ENCODE assay signal across 28 cellular contexts in genomic region chr3:114259566-114259965, GRCh38. TPM values are rescaled to one million over a fixed set of nuclear protein-coding genes. Genes with fewer than 3 reads are reported as not detected.
DNase-seq lines count a peak whose midpoint lies in the region; FAIRE-seq lines count a peak whose summit lies in the region.
"Had no signal": no experiment of that assay in that cellular context is flagged by ENCODE, and none has a peak within 500 bp of the region (broad histone marks: within the 10 kb centered on the region; RNA-seq: fewer than 3 reads in every experiment).

No MANE protein-coding gene starts in this region.

- FAIRE-seq in A204.1 (lab: Jason Lieb, UNC) (peak; percentile 85), RCC 7860 (lab: Jason Lieb, UNC) (peak; percentile 26), colon (lab: Jason Lieb, UNC) (peak; percentile 28), frontal cortex (lab: Jason Lieb, UNC) (peak; percentile 86)
- FAIRE-seq: GM12891, GM18507 had no signal

- DNase-seq in RCC 7860 (ENCODE audit: low spot score) (no peak), frontal cortex (ENCODE audit: low spot score in 2 of 2) (no peak), germinal center (ENCODE audit: low spot score) (no peak), NCI-H526 treated with DMSO at 0.1 percent for 48 hours (lab: John Stamatoyannopoulos, UW) (no peak), KG1 (lab: John Stamatoyannopoulos, UW) (no peak)
- no peak for DNase-seq in stimulated activated CD4-positive, alpha-beta T cell treated with anti-CD3 and anti-CD28 coated beads, Interleukin-4, amount 100 ng/mL, for 1 hour
- DNase-seq: ACHN; BE2C; C1 segment of cervical spinal cord; CD4-positive, alpha-beta memory T cell; CD4-positive, CD25-positive, alpha-beta regulatory T cell; CD8-positive, alpha-beta memory T cell; COR-L47; DMS 273 treated with DMSO at 0.1 percent for 48 hours; DMS153; DMS53; DMS79; DND-41; EL; GF-D8 had no signal

RNA-seq across cellular contexts. Expression of gene ZNF80, which starts 22.2 kb away (rescaled TPM):
- total RNA-seq in frontal cortex, result not detected
- total RNA-seq: A172, A673, Daoy, G401 had no signal

RNA-seq across cellular contexts. Expression of gene TIGIT, which starts 34.3 kb away (rescaled TPM):
- total RNA-seq in frontal cortex, result not detected
- total RNA-seq: A172, A673, Daoy, G401 had no signal
